5 cellular contexts compared by ENCODE assay signal in the genomic region with DNA sequence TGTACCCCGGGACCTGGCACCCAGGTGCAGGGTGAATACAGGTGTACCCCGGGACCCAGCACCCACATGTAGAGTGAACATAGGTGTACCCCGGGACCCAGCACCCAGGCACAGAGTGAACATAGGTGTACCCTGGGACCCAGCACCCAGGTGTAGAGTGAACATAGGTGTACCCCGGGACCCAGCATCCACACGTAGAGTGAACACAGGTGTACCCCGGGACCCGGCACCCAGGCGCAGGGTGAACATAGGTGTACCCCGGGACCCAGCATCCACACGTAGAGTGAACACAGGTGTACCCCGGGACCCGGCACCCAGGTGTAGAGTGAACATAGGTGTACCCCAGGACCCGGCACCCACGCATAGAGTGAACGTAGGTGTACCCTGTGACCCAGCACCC. TPM values are rescaled to one million over a fixed set of nuclear protein-coding genes. Genes with fewer than 3 reads are reported as not detected.
DNase-seq lines count a peak whose midpoint lies in the region; ATAC-seq and TF ChIP-seq lines count a peak whose summit lies in the region.
"Not testable (repeated sequence)": the region's sequence is repeated elsewhere in the genome, so short reads cannot be mapped to it uniquely, and the experiment has no call there.

No MANE protein-coding gene starts in this region.

- not testable (repeated sequence) for H3K4me1 Mint-ChIP-seq in activated T-cell treated with anti-CD3 and anti-CD28 coated beads, Interleukin-2, amount 50 U/mL, for 24 hours (ENCODE audit: low read depth); endodermal cell; natural killer cell treated with Interleukin-12 subunit alpha and Interleukin-12 subunit beta and Interleukin-15 and Interleukin-18, amount 100 ng/mL, for 72 hours (ENCODE audit: low read depth in 2 of 2)

- DNase-seq in RWPE2 (ENCODE audit: low spot score) (peak; percentile 56), endodermal cell (peak; percentile 45), Right ventricle myocardium superior (peak; percentile 43)
- peak; percentile 33 for DNase-seq in activated T-cell treated with anti-CD3 and anti-CD28 coated beads, Interleukin-2, amount 50 U/mL, for 24 hours
- peak; percentile 53 for DNase-seq in natural killer cell treated with Interleukin-12 subunit alpha and Interleukin-12 subunit beta and Interleukin-15 and Interleukin-18, amount 100 ng/mL, for 72 hours (ENCODE audit: low spot score)

- not testable (repeated sequence) for H3K27ac ChIP-seq in RWPE2 (ENCODE audit: poor library complexity, severe bottlenecking); endodermal cell (ENCODE audit: low read depth, low read length)

- H3K4me3 Mint-ChIP-seq in activated T-cell treated with anti-CD3 and anti-CD28 coated beads, Interleukin-2, amount 50 U/mL, for 24 hours; endodermal cell; natural killer cell treated with Interleukin-12 subunit alpha and Interleukin-12 subunit beta and Interleukin-15 and Interleukin-18, amount 100 ng/mL, for 72 hours: not testable (repeated sequence)

- H3K9ac ChIP-seq in endodermal cell (ENCODE audit: extremely low read depth, low read length, poor library complexity, severe bottlenecking) = not testable (repeated sequence)

- H3K27ac Mint-ChIP-seq in activated T-cell treated with anti-CD3 and anti-CD28 coated beads, Interleukin-2, amount 50 U/mL, for 24 hours; endodermal cell; natural killer cell treated with Interleukin-12 subunit alpha and Interleukin-12 subunit beta and Interleukin-15 and Interleukin-18, amount 100 ng/mL, for 72 hours: not testable (repeated sequence)

- not testable (repeated sequence) for TF ChIP-seq CTCF in RWPE2 (IDR thresholded peaks at IDR 0.05; ENCODE audit: poor library complexity, severe bottlenecking); endodermal cell (conservative IDR thresholded peaks at IDR 0.05)

- 93 to 97% methylated on average over 14 to 15 of the region's 15 CpGs for WGBS in endodermal cell (ENCODE audit: insufficient coverage in 1 of 2, insufficient read length in 1 of 2), 2 experiments

- not testable (repeated sequence) for H3K36me3 ChIP-seq in RWPE2 (ENCODE audit: low read depth); endodermal cell (ENCODE audit: control insufficient read depth, insufficient read depth, low read length)

- H3K27me3 Mint-ChIP-seq in activated T-cell treated with anti-CD3 and anti-CD28 coated beads, Interleukin-2, amount 50 U/mL, for 24 hours; endodermal cell (ENCODE audit: insufficient read depth); natural killer cell treated with Interleukin-12 subunit alpha and Interleukin-12 subunit beta and Interleukin-15 and Interleukin-18, amount 100 ng/mL, for 72 hours: not testable (repeated sequence)

- not testable (repeated sequence) for H3K27me3 ChIP-seq in RWPE2 (ENCODE audit: insufficient read depth, poor library complexity, severe bottlenecking); endodermal cell (ENCODE audit: control insufficient read depth, insufficient read depth, low read length, poor library complexity, severe bottlenecking)

- ATAC-seq in RWPE2 (ENCODE audit: low read depth); Right ventricle myocardium superior (ENCODE audit: poor library complexity); natural killer cell treated with Interleukin-12 subunit alpha and Interleukin-12 subunit beta and Interleukin-15 and Interleukin-18, amount 100 ng/mL, for 72 hours: not testable (repeated sequence)

- not testable (repeated sequence) for H3K4me3 ChIP-seq in RWPE2 (ENCODE audit: severe bottlenecking); endodermal cell (ENCODE audit: low read length)

- not testable (repeated sequence) for H3K36me3 Mint-ChIP-seq in activated T-cell treated with anti-CD3 and anti-CD28 coated beads, Interleukin-2, amount 50 U/mL, for 24 hours (ENCODE audit: low read depth); endodermal cell (ENCODE audit: low read depth); natural killer cell treated with Interleukin-12 subunit alpha and Interleukin-12 subunit beta and Interleukin-15 and Interleukin-18, amount 100 ng/mL, for 72 hours

- not testable (repeated sequence) for H3K4me1 ChIP-seq in RWPE2 (ENCODE audit: insufficient read depth, poor library complexity, severe bottlenecking); endodermal cell (ENCODE audit: control insufficient read depth, insufficient read depth, low read length)

- H3K9me3 ChIP-seq in RWPE2 (ENCODE audit: severe bottlenecking); endodermal cell (ENCODE audit: control insufficient read depth, low read length): not testable (repeated sequence)

- H3K9me3 Mint-ChIP-seq in activated T-cell treated with anti-CD3 and anti-CD28 coated beads, Interleukin-2, amount 50 U/mL, for 24 hours; endodermal cell; natural killer cell treated with Interleukin-12 subunit alpha and Interleukin-12 subunit beta and Interleukin-15 and Interleukin-18, amount 100 ng/mL, for 72 hours: not testable (repeated sequence)

- intact Hi-C loops in Right ventricle myocardium superior (cut with DNase I) = not testable (repeated sequence)

RNA-seq across cellular contexts. Expression of gene ADPRHL1, which starts 17.4 kb away (rescaled TPM):
- total RNA-seq in endodermal cell (1 to 10 TPM; 1.6 to 2.9 TPM), Right ventricle myocardium superior (506 TPM)
- polyA plus RNA-seq in endodermal cell (2013, experiment 1 of 2) = 2.7 TPM
- 3.2 TPM for polyA plus RNA-seq in endodermal cell (2013, experiment 2 of 2)
- 1 to 10 TPM; 1.8 to 1.9 TPM for total RNA-seq in natural killer cell treated with Interleukin-12 subunit alpha and Interleukin-12 subunit beta and Interleukin-15 and Interleukin-18, amount 100 ng/mL, for 72 hours

RNA-seq across cellular contexts. Expression of gene DCUN1D2, which starts 54.6 kb away (rescaled TPM):
- total RNA-seq in endodermal cell (10 to 100 TPM; 35.8 to 44.7 TPM), Right ventricle myocardium superior (196 TPM)
- 23.4 TPM for polyA plus RNA-seq in endodermal cell (2013, experiment 1 of 2)
- 23.9 TPM for polyA plus RNA-seq in endodermal cell (2013, experiment 2 of 2)
- 10 to 100 TPM; 22.9 to 40.7 TPM for total RNA-seq in natural killer cell treated with Interleukin-12 subunit alpha and Interleukin-12 subunit beta and Interleukin-15 and Interleukin-18, amount 100 ng/mL, for 72 hours

Comparison
In these comparisons a context has a peak if more than half of its experiments do, and no peak if none do; other contexts are left out.
1. RNA of gene ADPRHL1, which starts 17.4 kb away (total RNA-seq): 506 TPM in Right ventricle myocardium superior (single experiment); 1.6 to 2.9 TPM in endodermal cell and 1.8 to 1.9 TPM in natural killer cell treated with Interleukin-12 subunit alpha and Interleukin-12 subunit beta and Interleukin-15 and Interleukin-18, amount 100 ng/mL, for 72 hours; every median in the first group is over 100 times any median in the second.
2. Peak in every context shown above with its lines, with median percentiles within 50 percentile points of each other: DNase-seq.